ENCODE assay signal across 18 cellular contexts in genomic region chr1:60936052-60936619, GRCh38.
DNase-seq lines count a peak whose midpoint lies in the region; ATAC-seq lines count a peak whose summit lies in the region.
"Had no signal": no experiment of that assay in that cellular context is flagged by ENCODE, and none has a peak within 500 bp of the region (broad histone marks: within the 10 kb centered on the region; RNA-seq: fewer than 3 reads in every experiment).

No MANE protein-coding gene starts in this region.

- DNase-seq in NCI-H2107 treated with DMSO at 0.1 percent for 48 hours (lab: John Stamatoyannopoulos, UW; ENCODE audit: unreplicated experiment) (peak; percentile 53), NCI-H2107 (lab: John Stamatoyannopoulos, UW) (no peak), NCI-H69 (lab: John Stamatoyannopoulos, UW) (peak; percentile 61), fibroblast of gingiva (ENCODE audit: low read depth) (peak; percentile 29), superior temporal gyrus (ENCODE audit: extremely low spot score) (peak; percentile 61), AG08395 (ENCODE audit: low spot score) (no peak), NCI-H2029 (lab: John Stamatoyannopoulos, UW) (no peak)
- DNase-seq: activated CD8-positive, alpha-beta memory T cell treated with anti-CD3 and anti-CD28 coated beads, Interleukin-2, amount 10 ng/mL, durations not matched to agents 7 days and 5 days; DMS53; GM23248; Karpas-422; mammary epithelial cell; naive thymus-derived CD8-positive, alpha-beta T cell; NCI-H1417 treated with DMSO at 0.1 percent for 48 hours; PC-3; stimulated activated CD4-positive, alpha-beta T cell treated with anti-CD3 and anti-CD28 coated beads, Interleukin-2, amount 100 ng/mL, for 48 hours; T-helper 9 cell had no signal

- no peak for ATAC-seq in GM21423 (IDR thresholded peaks at IDR 0.05; ENCODE audit: unreplicated experiment)
- ATAC-seq: activated CD8-positive, alpha-beta memory T cell treated with anti-CD3 and anti-CD28 coated beads, Interleukin-2, amount 10 ng/mL, durations not matched to agents 7 days and 5 days; naive thymus-derived CD8-positive, alpha-beta T cell; PC-3 had no signal

Comparison
In these comparisons a context has a peak if more than half of its experiments do, and no peak if none do; other contexts are left out.
1. DNase-seq: peak in NCI-H2107 treated with DMSO at 0.1 percent for 48 hours (single experiment), NCI-H69 (single experiment), fibroblast of gingiva (single experiment) and superior temporal gyrus (single experiment); none in NCI-H2107 (single experiment), AG08395 (single experiment) and NCI-H2029 (single experiment).